Comparison of ENCODE assay signal across 8 cellular contexts in the genomic region with DNA sequence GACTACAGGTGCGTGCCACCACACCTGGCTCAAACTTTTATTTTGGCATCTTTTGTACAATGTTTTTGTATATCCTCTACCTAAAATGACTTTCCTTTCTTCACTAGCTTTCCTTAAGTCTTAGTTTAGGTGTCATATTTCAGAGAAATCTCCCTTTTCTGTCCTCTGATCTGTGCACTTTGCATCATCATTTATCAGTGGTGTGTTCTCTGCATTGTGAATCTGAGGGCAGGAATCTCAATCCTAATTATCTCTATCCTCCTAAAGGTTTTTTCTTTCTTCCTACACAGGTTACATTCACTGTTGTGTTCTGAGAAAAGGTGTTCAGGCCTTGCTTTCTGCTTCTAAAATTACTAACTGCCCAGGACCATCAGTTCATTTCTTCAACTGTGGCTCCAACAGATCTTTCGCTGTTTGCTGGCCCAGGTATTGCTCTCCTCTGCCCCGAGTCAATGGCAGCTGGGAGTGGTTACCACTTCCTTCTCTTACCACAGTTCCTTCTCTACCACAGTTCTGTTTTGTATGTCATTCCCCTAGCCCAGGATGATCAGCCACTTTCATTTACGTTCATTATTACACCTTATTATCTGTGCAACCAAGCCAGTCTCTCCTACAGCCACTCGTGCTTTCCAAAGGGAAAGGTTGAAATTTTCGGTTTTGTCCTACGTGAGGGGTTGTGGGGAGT. TPM values are rescaled to one million over a fixed set of nuclear protein-coding genes. Genes with fewer than 3 reads are reported as not detected.
DNase-seq lines count a peak whose midpoint lies in the region; ATAC-seq lines count a peak whose summit lies in the region.

No MANE protein-coding gene starts in this region.

- DNase-seq in NOMO-1 treated with DMSO at 0.1 percent for 48 hours (lab: John Stamatoyannopoulos, UW; ENCODE audit: unreplicated experiment) = peak; percentile 81
- DNase-seq in activated naive CD4-positive, alpha-beta T cell treated with anti-CD3 and anti-CD28 coated beads, Interleukin-2, amount 50 U/mL, for 72 hours (ENCODE audit: low spot score in 2 of 2) = peak; percentile 35 to 58
- DNase-seq in stimulated activated naive CD8-positive, alpha-beta T cell treated with anti-CD3 and anti-CD28 coated beads, Interleukin-15, amount 100 ng/mL, for 72 hours = peak; percentile 46 to 71
- no peak for DNase-seq in NCI-H1436 (lab: John Stamatoyannopoulos, UW)
- no peak for DNase-seq in caudate nucleus (lab: John Stamatoyannopoulos, UW)
- DNase-seq in DMS79 (lab: John Stamatoyannopoulos, UW) = no peak

- peak overlapping the region; percentile 64 to 84 for H3K27ac Mint-ChIP-seq in activated naive CD4-positive, alpha-beta T cell treated with anti-CD3 and anti-CD28 coated beads, Interleukin-2, amount 50 U/mL, for 72 hours
- H3K27ac Mint-ChIP-seq in stimulated activated naive CD8-positive, alpha-beta T cell treated with anti-CD3 and anti-CD28 coated beads, Interleukin-15, amount 100 ng/mL, for 72 hours = peak overlapping the region; percentile 88 to 92

- ATAC-seq in GM18517 (IDR thresholded peaks at IDR 0.05; ENCODE audit: unreplicated experiment) (peak; percentile 97), HG02642 (IDR thresholded peaks at IDR 0.05; ENCODE audit: poor library complexity, unreplicated experiment) (peak; percentile 96)
- peak; percentile 99 to 100 for ATAC-seq in activated naive CD4-positive, alpha-beta T cell treated with anti-CD3 and anti-CD28 coated beads, Interleukin-2, amount 50 U/mL, for 72 hours
- peak; percentile 100 for ATAC-seq in stimulated activated naive CD8-positive, alpha-beta T cell treated with anti-CD3 and anti-CD28 coated beads, Interleukin-15, amount 100 ng/mL, for 72 hours

- H3K27ac ChIP-seq in caudate nucleus (ENCODE audit: low read depth, low read length) = no peak overlapping the region

- peaks cover 0 to 8% of the 10 kb centered on the region in 2 donors for H3K36me3 Mint-ChIP-seq in activated naive CD4-positive, alpha-beta T cell treated with anti-CD3 and anti-CD28 coated beads, Interleukin-2, amount 50 U/mL, for 72 hours

- peak overlapping the region; percentile 76 to 80 for H3K4me3 Mint-ChIP-seq in stimulated activated naive CD8-positive, alpha-beta T cell treated with anti-CD3 and anti-CD28 coated beads, Interleukin-15, amount 100 ng/mL, for 72 hours

- H3K4me1 Mint-ChIP-seq in stimulated activated naive CD8-positive, alpha-beta T cell treated with anti-CD3 and anti-CD28 coated beads, Interleukin-15, amount 100 ng/mL, for 72 hours = peaks cover 80% of the 10 kb centered on the region

- H3K9me3 Mint-ChIP-seq in activated naive CD4-positive, alpha-beta T cell treated with anti-CD3 and anti-CD28 coated beads, Interleukin-2, amount 50 U/mL, for 72 hours = peaks cover 0 to 3% of the 10 kb centered on the region in 2 donors
- no peaks in the 10 kb centered on the region for H3K9me3 Mint-ChIP-seq in stimulated activated naive CD8-positive, alpha-beta T cell treated with anti-CD3 and anti-CD28 coated beads, Interleukin-15, amount 100 ng/mL, for 72 hours

- no peaks in the 10 kb centered on the region for H3K27me3 Mint-ChIP-seq in stimulated activated naive CD8-positive, alpha-beta T cell treated with anti-CD3 and anti-CD28 coated beads, Interleukin-15, amount 100 ng/mL, for 72 hours

RNA-seq across cellular contexts. Expression of a gene that starts 14.0 kb away (rescaled TPM):
- 10 to 100 TPM; 13.4 to 23.4 TPM for total RNA-seq in activated naive CD4-positive, alpha-beta T cell treated with anti-CD3 and anti-CD28 coated beads, Interleukin-2, amount 50 U/mL, for 72 hours

Comparison
In these comparisons a context has a peak if more than half of its experiments do, and no peak if none do; other contexts are left out.
1. DNase-seq: peak in NOMO-1 treated with DMSO at 0.1 percent for 48 hours (single experiment), activated naive CD4-positive, alpha-beta T cell treated with anti-CD3 and anti-CD28 coated beads, Interleukin-2, amount 50 U/mL, for 72 hours (2 of 2) and stimulated activated naive CD8-positive, alpha-beta T cell treated with anti-CD3 and anti-CD28 coated beads, Interleukin-15, amount 100 ng/mL, for 72 hours (2 of 2); none in NCI-H1436 (single experiment), caudate nucleus (0 of 61) and DMS79 (single experiment).
2. Peak in every context shown above with its lines, with median percentiles within 50 percentile points of each other: ATAC-seq.